Comparison of ENCODE assay signal across 16 cellular contexts in genomic region chr1:235307158-235308124, GRCh38. TPM values are rescaled to one million over a fixed set of nuclear protein-coding genes. Genes with fewer than 3 reads are reported as not detected.
A peak's percentile ranks its signal among the peaks of the same experiment; 100 is the strongest.
DNase-seq lines count a peak whose midpoint lies in the region; ATAC-seq and TF ChIP-seq lines count a peak whose summit lies in the region.
"Had no signal": no experiment of that assay in that cellular context is flagged by ENCODE, and none has a peak within 500 bp of the region (broad histone marks: within the 10 kb centered on the region; RNA-seq: fewer than 3 reads in every experiment).

No MANE protein-coding gene starts in this region.

- H3K27me3 Mint-ChIP-seq in activated CD8-positive, alpha-beta memory T cell treated with anti-CD3 and anti-CD28 coated beads, Interleukin-2, amount 10 ng/mL, durations not matched to agents 7 days and 5 days = no peaks in the 10 kb centered on the region
- H3K27me3 Mint-ChIP-seq in endodermal cell (ENCODE audit: insufficient read depth) = no peaks in the 10 kb centered on the region
- no peaks in the 10 kb centered on the region for H3K27me3 Mint-ChIP-seq in progenitor cell of endocrine pancreas

- DNase-seq in activated CD8-positive, alpha-beta memory T cell treated with anti-CD3 and anti-CD28 coated beads, Interleukin-2, amount 10 ng/mL, durations not matched to agents 7 days and 5 days = no peak
- DNase-seq in activated CD8-positive, alpha-beta memory T cell treated with anti-CD3 and anti-CD28 coated beads for 24 hours = no peak
- DNase-seq in endodermal cell = no peak
- DNase-seq in progenitor cell of endocrine pancreas (ENCODE audit: low spot score, unreplicated experiment) = no peak
- no peak for DNase-seq in effector CD4-positive, alpha-beta T cell
- DNase-seq in brain microvascular endothelial cell = no peak
- DNase-seq in hippocampal formation (lab: John Stamatoyannopoulos, UW) = no peak
- DNase-seq: activated T-cell treated with anti-CD3 and anti-CD28 coated beads, Interleukin-2, amount 50 U/mL, for 48 hours; DMS79 treated with DMSO at 0.1 percent for 48 hours; H7; MG63; pancreas had no signal

- in situ Hi-C loops in brain microvascular endothelial cell (cut with HindIII; ENCODE audit: low pct_ligation_motif_present, low sequenced_read_pairs) = no loop called here

- ATAC-seq in activated CD8-positive, alpha-beta memory T cell treated with anti-CD3 and anti-CD28 coated beads, Interleukin-2, amount 10 ng/mL, durations not matched to agents 7 days and 5 days = no peak

- H3K36me3 Mint-ChIP-seq in activated CD8-positive, alpha-beta memory T cell treated with anti-CD3 and anti-CD28 coated beads, Interleukin-2, amount 10 ng/mL, durations not matched to agents 7 days and 5 days = peaks cover 24% of the 10 kb centered on the region
- H3K36me3 Mint-ChIP-seq in endodermal cell (ENCODE audit: low read depth) = peaks cover 44% of the 10 kb centered on the region
- peaks cover 17% of the 10 kb centered on the region for H3K36me3 Mint-ChIP-seq in progenitor cell of endocrine pancreas (ENCODE audit: insufficient read depth)

- CTCF ChIA-PET in activated CD8-positive, alpha-beta memory T cell treated with anti-CD3 and anti-CD28 coated beads, Interleukin-2, amount 10 ng/mL, durations not matched to agents 7 days and 5 days (lab: Charles Lee) = interaction anchor here (1.0 to 1.4 kb wide), 2 partner anchors 14 to 108 kb away, joined by 3 to 5 read pairs; no protein-coding TSS in a partner anchor
- CTCF ChIA-PET in HEK293 (lab: Yijun Ruan, JAX) = interaction anchor here (0.6 to 1.2 kb wide), 6 partner anchors 16 to 1319 kb away, joined by 3 to 4 read pairs (median 3); no protein-coding TSS in a partner anchor

- H3K4me1 ChIP-seq in HEK293 (ENCODE audit: control insufficient read depth, insufficient read depth, low read length) (peaks cover 30% of the 10 kb centered on the region), endodermal cell (ENCODE audit: control insufficient read depth, insufficient read depth, low read length) (no peaks in the 10 kb centered on the region)
- H3K4me1 ChIP-seq: SJSA1 had no signal

- POLR2A ChIA-PET in HEK293 (lab: Yijun Ruan, JAX) = interaction anchor here (0.6 to 1.4 kb wide), 2 partner anchors 21 to 31 kb away, joined by 3 to 6 read pairs; partner anchors contain the start of gene GGPS1

- H3K27me3 ChIP-seq in endodermal cell (ENCODE audit: control insufficient read depth, insufficient read depth, low read length, poor library complexity, severe bottlenecking) = no peaks in the 10 kb centered on the region
- H3K27me3 ChIP-seq in brain microvascular endothelial cell (replicated peaks) = no peaks in the 10 kb centered on the region
- H3K27me3 ChIP-seq: breast epithelium, hepatocyte, MG63, pancreas, SJSA1 had no signal

- TF ChIP-seq CTCF in HEK293 (tag by site-specific recombination; IDR thresholded peaks at IDR 0.05) = no peak
- no peak for TF ChIP-seq CTCF in endodermal cell (conservative IDR thresholded peaks at IDR 0.05)
- TF ChIP-seq CTCF in progenitor cell of endocrine pancreas (IDR thresholded peaks at IDR 0.05; ENCODE audit: unreplicated experiment) = no peak
- no peak for TF ChIP-seq CTCF in brain microvascular endothelial cell (IDR thresholded peaks at IDR 0.05; ENCODE audit: low read depth, low read length, missing control alignments)

- no peak overlapping the region for H3K4me3 Mint-ChIP-seq in activated CD8-positive, alpha-beta memory T cell treated with anti-CD3 and anti-CD28 coated beads, Interleukin-2, amount 10 ng/mL, durations not matched to agents 7 days and 5 days
- H3K4me3 Mint-ChIP-seq in endodermal cell (no peak overlapping the region), progenitor cell of endocrine pancreas (ENCODE audit: low read depth) (no peak overlapping the region)

- H3K27ac Mint-ChIP-seq in activated CD8-positive, alpha-beta memory T cell treated with anti-CD3 and anti-CD28 coated beads, Interleukin-2, amount 10 ng/mL, durations not matched to agents 7 days and 5 days = peak overlapping the region; percentile 6
- peak overlapping the region; percentile 24 for H3K27ac Mint-ChIP-seq in endodermal cell
- peak overlapping the region; percentile 91 for H3K27ac Mint-ChIP-seq in progenitor cell of endocrine pancreas

- H3K27ac ChIP-seq in HEK293 (ENCODE audit: extremely low read depth, low read depth, low read length) = no peak overlapping the region
- H3K27ac ChIP-seq in endodermal cell (ENCODE audit: low read depth, low read length) = no peak overlapping the region
- no peak overlapping the region for H3K27ac ChIP-seq in brain microvascular endothelial cell
- H3K27ac ChIP-seq: breast epithelium, hepatocyte, pancreas, SJSA1 had no signal

- H3K36me3 ChIP-seq in HEK293 (ENCODE audit: control insufficient read depth in 2 of 2, insufficient read depth in 1 of 2, low read length in 2 of 2) = peaks cover 9 to 22% of the 10 kb centered on the region in 2 experiments; a peak in 2 of 3 replicates
- peaks cover 43% of the 10 kb centered on the region for H3K36me3 ChIP-seq in endodermal cell (ENCODE audit: control insufficient read depth, insufficient read depth, low read length)
- peaks cover 2% of the 10 kb centered on the region for H3K36me3 ChIP-seq in brain microvascular endothelial cell (replicated peaks)
- H3K36me3 ChIP-seq: breast epithelium, pancreas had no signal

- no peak overlapping the region for H3K9ac ChIP-seq in endodermal cell (ENCODE audit: extremely low read depth, low read length, poor library complexity, severe bottlenecking)

- H3K9me3 Mint-ChIP-seq in activated CD8-positive, alpha-beta memory T cell treated with anti-CD3 and anti-CD28 coated beads, Interleukin-2, amount 10 ng/mL, durations not matched to agents 7 days and 5 days (ENCODE audit: low read depth) = no peaks in the 10 kb centered on the region
- H3K9me3 Mint-ChIP-seq in endodermal cell (peaks cover 16% of the 10 kb centered on the region), progenitor cell of endocrine pancreas (ENCODE audit: low read depth) (no peaks in the 10 kb centered on the region)

- WGBS in endodermal cell (ENCODE audit: insufficient coverage in 1 of 2, insufficient read length in 1 of 2), 2 experiments = 96 to 98% methylated on average over 5 to 7 of the region's 7 CpGs

- H3K4me3 ChIP-seq in HEK293 (ENCODE audit: low read depth, low read length) = no peak overlapping the region
- no peak overlapping the region for H3K4me3 ChIP-seq in endodermal cell (ENCODE audit: low read length)
- H3K4me3 ChIP-seq in brain microvascular endothelial cell (ENCODE audit: low read depth, low read length) = no peak overlapping the region
- H3K4me3 ChIP-seq: breast epithelium, hepatocyte, MG63, pancreas, SJSA1 had no signal

- H3K9me3 ChIP-seq in HEK293 (ENCODE audit: control insufficient read depth, insufficient read depth, low read depth, low read length) (no peaks in the 10 kb centered on the region), endodermal cell (ENCODE audit: control insufficient read depth, low read length) (peaks cover 13% of the 10 kb centered on the region)
- H3K9me3 ChIP-seq: breast epithelium, MG63, pancreas, SJSA1 had no signal

- H3K4me1 Mint-ChIP-seq in activated CD8-positive, alpha-beta memory T cell treated with anti-CD3 and anti-CD28 coated beads, Interleukin-2, amount 10 ng/mL, durations not matched to agents 7 days and 5 days = peaks cover 46% of the 10 kb centered on the region
- H3K4me1 Mint-ChIP-seq in endodermal cell (peaks cover 24% of the 10 kb centered on the region), progenitor cell of endocrine pancreas (ENCODE audit: low read depth) (peaks cover 17% of the 10 kb centered on the region)

TF ChIP-seq in HEK293, 187 proteins besides CTCF, POLR2A, EP300 and RAD21 (continues in another document):
- no peak for TF ChIP-seq ZNF580 (tag by site-specific recombination; IDR thresholded peaks at IDR 0.05)
- TF ChIP-seq MZF1 (tag by site-specific recombination; IDR thresholded peaks at IDR 0.05; ENCODE audit: borderline replicate concordance) = 0 out of 2 replicates have a peak, but pooled peaks have one; percentile 21
- TF ChIP-seq ZNF596 (tag by site-specific recombination; IDR thresholded peaks at IDR 0.05) = peak; percentile 63
- 0 out of 2 replicates have a peak, but pooled peaks have one; percentile 8 for TF ChIP-seq OSR2 (tag by site-specific recombination; IDR thresholded peaks at IDR 0.05)
- 0 out of 2 replicates have a peak, but pooled peaks have one; percentile 28 for TF ChIP-seq ZNF362 (tag by site-specific recombination; IDR thresholded peaks at IDR 0.05)

RNA-seq across cellular contexts. Expression of gene ARID4B, which starts 20.5 kb away (rescaled TPM):
- total RNA-seq in activated CD8-positive, alpha-beta memory T cell treated with anti-CD3 and anti-CD28 coated beads, Interleukin-2, amount 10 ng/mL, durations not matched to agents 7 days and 5 days = 10 to 100 TPM; 43.3 to 61.0 TPM
- 10 to 100 TPM; 40.6 to 43.1 TPM for total RNA-seq in endodermal cell
- polyA plus RNA-seq in endodermal cell (2013, experiment 1 of 2) = 36.7 TPM
- polyA plus RNA-seq in endodermal cell (2013, experiment 2 of 2) = 36.7 TPM
- total RNA-seq in progenitor cell of endocrine pancreas = 66.5 and 68.8 TPM in 2 replicates

RNA-seq across cellular contexts. Expression of gene GGPS1, which starts 20.9 kb away (rescaled TPM):
- 10 to 100 TPM; 22.7 to 23.9 TPM for total RNA-seq in activated CD8-positive, alpha-beta memory T cell treated with anti-CD3 and anti-CD28 coated beads, Interleukin-2, amount 10 ng/mL, durations not matched to agents 7 days and 5 days
- total RNA-seq in endodermal cell (10 to 100 TPM; 56.3 to 64.6 TPM), progenitor cell of endocrine pancreas (43.3 and 50.6 TPM in 2 replicates)
- 46.3 TPM for polyA plus RNA-seq in endodermal cell (2013, experiment 1 of 2)
- 40.2 TPM for polyA plus RNA-seq in endodermal cell (2013, experiment 2 of 2)

RNA-seq across cellular contexts. Expression of gene TBCE, which starts 59.8 kb away (rescaled TPM):
- total RNA-seq in activated CD8-positive, alpha-beta memory T cell treated with anti-CD3 and anti-CD28 coated beads, Interleukin-2, amount 10 ng/mL, durations not matched to agents 7 days and 5 days = 10 to 100 TPM; 27.4 to 30.2 TPM
- total RNA-seq in endodermal cell (10 to 100 TPM; 31.8 to 33.3 TPM), progenitor cell of endocrine pancreas (37.5 and 40.7 TPM in 2 replicates)
- 31.3 TPM for polyA plus RNA-seq in endodermal cell (2013, experiment 1 of 2)
- 23.6 TPM for polyA plus RNA-seq in endodermal cell (2013, experiment 2 of 2)

Comparison
In these comparisons a context has a peak if more than half of its experiments do, and no peak if none do; other contexts are left out.
1. H3K27ac Mint-ChIP-seq: peak in every context shown above with its lines; median percentile 91 in progenitor cell of endocrine pancreas; 24 in endodermal cell; 6 in activated CD8-positive, alpha-beta memory T cell treated with anti-CD3 and anti-CD28 coated beads, Interleukin-2, amount 10 ng/mL, durations not matched to agents 7 days and 5 days.